28 cellular contexts compared by ENCODE assay signal in genomic region chr11:111920908-111921307, GRCh38. TPM values are rescaled to one million over a fixed set of nuclear protein-coding genes. Genes with fewer than 3 reads are reported as not detected.
"Had no signal": no experiment of that assay in that cellular context is flagged by ENCODE, and none has a peak within 500 bp of the region (broad histone marks: within the 10 kb centered on the region; RNA-seq: fewer than 3 reads in every experiment).

No MANE protein-coding gene starts in this region.

- ATAC-seq: activated naive CD4-positive, alpha-beta T cell treated with anti-CD3 and anti-CD28 coated beads, Interleukin-2, amount 50 U/mL, for 72 hours; activated naive CD8-positive, alpha-beta T cell treated with anti-CD3 and anti-CD28 coated beads, Interleukin-2, amount 50 U/mL, for 24 hours; activated T-cell treated with anti-CD3 and anti-CD28 coated beads, Interleukin-2, amount 50 U/mL, for 4 hours had no signal

- H3K27ac ChIP-seq: KMS-11, Peyer's patch, VCaP had no signal

- H3K9ac ChIP-seq: KMS-11 had no signal

- H3K9me3 ChIP-seq: MG63, Peyer's patch had no signal

- H3K4me3 ChIP-seq: MG63, Peyer's patch had no signal

- DNase-seq: activated CD4-positive, alpha-beta memory T cell treated with anti-CD3 and anti-CD28 coated beads for 36 hours; activated CD4-positive, alpha-beta T cell treated with anti-CD3 and anti-CD28 coated beads, Interleukin-2, amount 10 ng/mL, durations not matched to agents 7 days and 5 days; activated CD4-positive, CD25-positive, alpha-beta regulatory T cell; activated CD8-positive, alpha-beta memory T cell treated with anti-CD3 and anti-CD28 coated beads for 24 hours; activated effector memory CD4-positive, alpha-beta T cell treated with anti-CD3 and anti-CD28 coated beads, Interleukin-2, amount 50 U/mL, for 16 hours; activated naive CD4-positive, alpha-beta T cell treated with Interleukin-2 at 50 U/mL for 16 hours; activated naive CD8-positive, alpha-beta T cell treated with anti-CD3 and anti-CD28 coated beads, Interleukin-2, amount 50 U/mL, for 24 hours; activated T-cell treated with anti-CD3 and anti-CD28 coated beads, Interleukin-2, amount 50 U/mL, for 4 hours; amniotic stem cell; MG63; MV-4-11; NCI-H1092 treated with DMSO at 0.1 percent for 48 hours; NCI-H1436; NCI-H1694 treated with DMSO at 0.1 percent for 48 hours; NCI-H2029 treated with DMSO at 0.1 percent for 48 hours; NCI-H345; NCI-H510A; NCI-H69; NK-92 treated with Interleukin-12 subunit alpha and Interleukin-12 subunit beta, amount 100 ng/mL, for 24 hours; Peyer's patch; SHP77 treated with DMSO at 0.1 percent for 48 hours; T-helper 2 cell; T1000 had no signal

- H3K36me3 ChIP-seq: MG63, Peyer's patch had no signal

- H3K27me3 ChIP-seq: MG63, Peyer's patch had no signal

- H3K4me2 ChIP-seq: KMS-11 had no signal

RNA-seq across cellular contexts. Expression of gene C11orf52, which starts 2.2 kb away (rescaled TPM):
- total RNA-seq: activated CD4-positive, alpha-beta memory T cell treated with anti-CD3 and anti-CD28 coated beads for 36 hours; activated naive CD4-positive, alpha-beta T cell treated with anti-CD3 and anti-CD28 coated beads, Interleukin-2, amount 50 U/mL, for 72 hours; activated T-cell treated with anti-CD3 and anti-CD28 coated beads, Interleukin-2, amount 50 U/mL, for 4 hours; SK-MEL-5 had no signal

RNA-seq across cellular contexts. Expression of gene HSPB2, which starts 8.4 kb away (rescaled TPM):
- total RNA-seq: activated CD4-positive, alpha-beta memory T cell treated with anti-CD3 and anti-CD28 coated beads for 36 hours; activated CD4-positive, alpha-beta T cell treated with anti-CD3 and anti-CD28 coated beads, Interleukin-2, amount 10 ng/mL, durations not matched to agents 7 days and 5 days; activated naive CD4-positive, alpha-beta T cell treated with anti-CD3 and anti-CD28 coated beads, Interleukin-2, amount 50 U/mL, for 72 hours; activated T-cell treated with anti-CD3 and anti-CD28 coated beads, Interleukin-2, amount 50 U/mL, for 4 hours; astrocyte; SK-MEL-5 had no signal

RNA-seq across cellular contexts. Expression of gene CRYAB, which starts 9.3 kb away (rescaled TPM):
- total RNA-seq: activated CD4-positive, alpha-beta memory T cell treated with anti-CD3 and anti-CD28 coated beads for 36 hours; activated CD4-positive, alpha-beta T cell treated with anti-CD3 and anti-CD28 coated beads, Interleukin-2, amount 10 ng/mL, durations not matched to agents 7 days and 5 days; activated naive CD4-positive, alpha-beta T cell treated with anti-CD3 and anti-CD28 coated beads, Interleukin-2, amount 50 U/mL, for 72 hours had no signal
